Comparison of ENCODE assay signal across 1 cellular context in the genomic region with DNA sequence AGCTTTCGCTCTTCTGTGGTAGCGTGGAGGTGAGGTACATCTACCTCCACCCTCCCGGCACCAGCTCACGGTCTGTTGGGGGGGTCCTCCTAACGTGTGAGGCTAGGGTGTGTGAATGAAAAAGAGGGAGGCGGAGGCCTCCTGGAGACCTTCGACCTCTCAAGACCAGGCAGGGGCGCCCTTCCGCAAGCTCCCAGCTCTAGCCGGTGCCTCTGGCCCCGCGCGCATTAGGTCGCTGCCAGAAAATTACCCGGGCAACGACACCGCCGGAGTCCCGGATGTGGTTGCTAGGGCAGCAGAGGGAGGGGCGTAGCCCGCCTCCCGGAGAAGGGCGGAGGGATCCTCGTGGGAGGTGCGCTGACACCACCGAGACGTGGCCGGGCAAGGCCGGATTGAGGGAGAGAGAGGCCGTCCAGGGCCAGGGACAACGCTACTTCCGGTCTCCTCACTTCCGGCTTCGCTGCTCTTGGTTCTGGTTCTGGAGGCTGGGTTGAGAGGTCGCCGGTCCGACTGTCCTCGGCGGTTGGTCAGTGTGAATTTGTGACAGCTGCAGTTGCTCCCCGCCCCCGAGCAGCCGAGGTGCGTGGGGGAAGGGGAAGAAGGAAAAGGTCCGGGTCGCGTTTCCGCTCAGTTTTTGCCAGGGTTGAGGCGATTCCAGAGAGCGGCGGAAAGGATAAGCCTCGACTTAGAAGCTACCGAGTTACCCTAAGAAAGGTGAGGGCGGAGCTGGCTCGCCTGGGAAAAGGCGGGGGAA.
A peak's percentile ranks its signal among the peaks of the same experiment; 100 is the strongest.
TF ChIP-seq lines count a peak whose summit lies in the region.

A gene with protein sequence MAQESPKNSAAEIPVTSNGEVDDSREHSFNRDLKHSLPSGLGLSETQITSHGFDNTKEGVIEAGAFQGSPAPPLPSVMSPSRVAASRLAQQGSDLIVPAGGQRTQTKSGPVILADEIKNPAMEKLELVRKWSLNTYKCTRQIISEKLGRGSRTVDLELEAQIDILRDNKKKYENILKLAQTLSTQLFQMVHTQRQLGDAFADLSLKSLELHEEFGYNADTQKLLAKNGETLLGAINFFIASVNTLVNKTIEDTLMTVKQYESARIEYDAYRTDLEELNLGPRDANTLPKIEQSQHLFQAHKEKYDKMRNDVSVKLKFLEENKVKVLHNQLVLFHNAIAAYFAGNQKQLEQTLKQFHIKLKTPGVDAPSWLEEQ (plus strand): TSS at position 442 of the 754 bp plus-strand sequence. CDS start 49,680 bp downstream, outside the sequence.
A gene (minus strand): TSS at position 218 of the 754 bp plus-strand sequence. CDS start 8,726 bp downstream, outside the sequence.

TF ChIP-seq in IMR-90, 13 proteins besides CTCF, POLR2A, EP300 and RAD21:
- TF ChIP-seq, protein P1, sequence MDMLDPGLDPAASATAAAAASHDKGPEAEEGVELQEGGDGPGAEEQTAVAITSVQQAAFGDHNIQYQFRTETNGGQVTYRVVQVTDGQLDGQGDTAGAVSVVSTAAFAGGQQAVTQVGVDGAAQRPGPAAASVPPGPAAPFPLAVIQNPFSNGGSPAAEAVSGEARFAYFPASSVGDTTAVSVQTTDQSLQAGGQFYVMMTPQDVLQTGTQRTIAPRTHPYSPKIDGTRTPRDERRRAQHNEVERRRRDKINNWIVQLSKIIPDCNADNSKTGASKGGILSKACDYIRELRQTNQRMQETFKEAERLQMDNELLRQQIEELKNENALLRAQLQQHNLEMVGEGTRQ (IDR thresholded peaks at IDR 0.05; ENCODE audit: low read depth, low read length): no peak
- no peak for TF ChIP-seq CEBPB (IDR thresholded peaks at IDR 0.05; ENCODE audit: low read depth, low read length)
- TF ChIP-seq, protein P2, sequence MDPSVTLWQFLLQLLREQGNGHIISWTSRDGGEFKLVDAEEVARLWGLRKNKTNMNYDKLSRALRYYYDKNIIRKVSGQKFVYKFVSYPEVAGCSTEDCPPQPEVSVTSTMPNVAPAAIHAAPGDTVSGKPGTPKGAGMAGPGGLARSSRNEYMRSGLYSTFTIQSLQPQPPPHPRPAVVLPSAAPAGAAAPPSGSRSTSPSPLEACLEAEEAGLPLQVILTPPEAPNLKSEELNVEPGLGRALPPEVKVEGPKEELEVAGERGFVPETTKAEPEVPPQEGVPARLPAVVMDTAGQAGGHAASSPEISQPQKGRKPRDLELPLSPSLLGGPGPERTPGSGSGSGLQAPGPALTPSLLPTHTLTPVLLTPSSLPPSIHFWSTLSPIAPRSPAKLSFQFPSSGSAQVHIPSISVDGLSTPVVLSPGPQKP (IDR thresholded peaks at IDR 0.05; ENCODE audit: borderline replicate concordance, low read depth, low read length): 0 out of 2 replicates have a peak, but pooled peaks have one; percentile 14
- peak; percentile 96 for TF ChIP-seq MXI1 (IDR thresholded peaks at IDR 0.05; ENCODE audit: borderline replicate concordance, low read depth, low read length)
- TF ChIP-seq MAZ (IDR thresholded peaks at IDR 0.05; ENCODE audit: borderline replicate concordance, low read depth, low read length): peak; percentile 96; the same call in 1 of the 2 replicates
- TF ChIP-seq RCOR1 (IDR thresholded peaks at IDR 0.05; ENCODE audit: insufficient replicate concordance, low read length): no peak
